8 cellular contexts compared by ENCODE assay signal in the genomic region with DNA sequence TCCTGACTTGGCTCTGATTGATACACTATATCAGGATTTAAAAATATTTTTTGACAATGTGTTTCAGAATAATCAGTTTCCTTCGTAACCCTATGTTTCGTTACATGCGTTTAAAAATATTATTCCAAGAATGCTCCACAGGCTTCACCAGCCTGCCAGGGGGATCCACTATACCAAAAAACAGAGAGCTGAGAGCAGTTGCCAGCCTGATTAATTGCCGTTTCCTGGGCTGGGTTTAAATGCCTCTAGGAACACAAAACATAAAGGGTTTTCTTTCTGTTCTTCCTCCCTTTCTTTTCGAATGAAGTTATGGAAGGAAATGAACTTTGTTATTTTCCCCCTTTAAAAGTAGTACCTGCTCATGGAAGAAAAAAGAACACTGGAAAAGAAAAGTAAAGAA. TPM values are rescaled to one million over a fixed set of nuclear protein-coding genes. Genes with fewer than 3 reads are reported as not detected.
A peak's percentile ranks its signal among the peaks of the same experiment; 100 is the strongest.
DNase-seq lines count a peak whose midpoint lies in the region; ATAC-seq and FAIRE-seq lines count a peak whose summit lies in the region.

No MANE protein-coding gene starts in this region.

- peaks cover 3% of the 10 kb centered on the region for H3K27me3 Mint-ChIP-seq in activated CD8-positive, alpha-beta T cell treated with anti-CD3 and anti-CD28 coated beads, Interleukin-2, amount 10 ng/mL, durations not matched to agents 7 days and 5 days (ENCODE audit: low read depth)
- peaks cover 17 to 23% (median 21%) of the 10 kb centered on the region in 3 donors for H3K27me3 Mint-ChIP-seq in immature natural killer cell (ENCODE audit: low read depth in 3 of 3)

- CTCF ChIA-PET in activated CD8-positive, alpha-beta T cell treated with anti-CD3 and anti-CD28 coated beads, Interleukin-2, amount 10 ng/mL, durations not matched to agents 7 days and 5 days (lab: Charles Lee): interaction anchor here (1.0 to 9.6 kb wide), 7 partner anchors 9 to 94 kb away, joined by 3 to 202 read pairs (median 10); no protein-coding TSS in a partner anchor

- POLR2A ChIA-PET in activated CD8-positive, alpha-beta T cell treated with anti-CD3 and anti-CD28 coated beads, Interleukin-2, amount 10 ng/mL, durations not matched to agents 7 days and 5 days (lab: Charles Lee): interaction anchor here (1.0 to 9.6 kb wide), 4 partner anchors 16 to 27 kb away, joined by 3 to 199 read pairs (median 28); no protein-coding TSS in a partner anchor

- no peaks in the 10 kb centered on the region for H3K36me3 Mint-ChIP-seq in activated CD8-positive, alpha-beta T cell treated with anti-CD3 and anti-CD28 coated beads, Interleukin-2, amount 10 ng/mL, durations not matched to agents 7 days and 5 days (ENCODE audit: low read depth)
- H3K36me3 Mint-ChIP-seq in immature natural killer cell: no peaks in the 10 kb centered on the region
- H3K36me3 Mint-ChIP-seq in stimulated activated effector memory CD8-positive, alpha-beta T cell treated with anti-CD3 and anti-CD28 coated beads, Interleukin-12 subunit alpha, Interleukin-12 subunit beta, amount 100 ng/mL, for 72 hours: peaks cover 15% of the 10 kb centered on the region

- DNase-seq in DMS53 (lab: John Stamatoyannopoulos, UW) (peak; percentile 55), DMS53 treated with DMSO at 0.1 percent for 48 hours (lab: John Stamatoyannopoulos, UW; ENCODE audit: unreplicated experiment) (no peak), immature natural killer cell (no peak), T-helper 9 cell (no peak), urothelium cell line (ENCODE audit: low spot score) (no peak), HPDE6-E6E7 (ENCODE audit: extremely low spot score) (no peak)
- DNase-seq in activated CD8-positive, alpha-beta T cell treated with anti-CD3 and anti-CD28 coated beads, Interleukin-2, amount 10 ng/mL, durations not matched to agents 7 days and 5 days: no peak
- DNase-seq in stimulated activated effector memory CD8-positive, alpha-beta T cell treated with anti-CD3 and anti-CD28 coated beads, Interleukin-12 subunit alpha, Interleukin-12 subunit beta, amount 100 ng/mL, for 72 hours (ENCODE audit: low spot score in 2 of 2): no peak

- FAIRE-seq in urothelium cell line (lab: Jason Lieb, UNC): no peak

- H3K4me1 Mint-ChIP-seq in activated CD8-positive, alpha-beta T cell treated with anti-CD3 and anti-CD28 coated beads, Interleukin-2, amount 10 ng/mL, durations not matched to agents 7 days and 5 days (ENCODE audit: low read depth): peaks cover 48% of the 10 kb centered on the region
- peaks cover 60 to 61% of the 10 kb centered on the region in 2 donors for H3K4me1 Mint-ChIP-seq in immature natural killer cell
- H3K4me1 Mint-ChIP-seq in stimulated activated effector memory CD8-positive, alpha-beta T cell treated with anti-CD3 and anti-CD28 coated beads, Interleukin-12 subunit alpha, Interleukin-12 subunit beta, amount 100 ng/mL, for 72 hours: peaks cover 54% of the 10 kb centered on the region

- H3K27ac Mint-ChIP-seq in activated CD8-positive, alpha-beta T cell treated with anti-CD3 and anti-CD28 coated beads, Interleukin-2, amount 10 ng/mL, durations not matched to agents 7 days and 5 days: peak overlapping the region; percentile 96
- H3K27ac Mint-ChIP-seq in immature natural killer cell: peak overlapping the region; percentile 99 to 100 (median 100)
- H3K27ac Mint-ChIP-seq in stimulated activated effector memory CD8-positive, alpha-beta T cell treated with anti-CD3 and anti-CD28 coated beads, Interleukin-12 subunit alpha, Interleukin-12 subunit beta, amount 100 ng/mL, for 72 hours: peak overlapping the region; percentile 93

- no peaks in the 10 kb centered on the region for H3K9me3 Mint-ChIP-seq in activated CD8-positive, alpha-beta T cell treated with anti-CD3 and anti-CD28 coated beads, Interleukin-2, amount 10 ng/mL, durations not matched to agents 7 days and 5 days (ENCODE audit: insufficient read depth)
- H3K9me3 Mint-ChIP-seq in immature natural killer cell: no peaks in the 10 kb centered on the region
- no peaks in the 10 kb centered on the region for H3K9me3 Mint-ChIP-seq in stimulated activated effector memory CD8-positive, alpha-beta T cell treated with anti-CD3 and anti-CD28 coated beads, Interleukin-12 subunit alpha, Interleukin-12 subunit beta, amount 100 ng/mL, for 72 hours

- no peak for ATAC-seq in activated CD8-positive, alpha-beta T cell treated with anti-CD3 and anti-CD28 coated beads, Interleukin-2, amount 10 ng/mL, durations not matched to agents 7 days and 5 days
- no peak for ATAC-seq in stimulated activated effector memory CD8-positive, alpha-beta T cell treated with anti-CD3 and anti-CD28 coated beads, Interleukin-12 subunit alpha, Interleukin-12 subunit beta, amount 100 ng/mL, for 72 hours

- H3K4me3 Mint-ChIP-seq in activated CD8-positive, alpha-beta T cell treated with anti-CD3 and anti-CD28 coated beads, Interleukin-2, amount 10 ng/mL, durations not matched to agents 7 days and 5 days: peak overlapping the region; percentile 77
- peak overlapping the region; percentile 81 to 96 (median 90) for H3K4me3 Mint-ChIP-seq in immature natural killer cell
- peak overlapping the region; percentile 85 for H3K4me3 Mint-ChIP-seq in stimulated activated effector memory CD8-positive, alpha-beta T cell treated with anti-CD3 and anti-CD28 coated beads, Interleukin-12 subunit alpha, Interleukin-12 subunit beta, amount 100 ng/mL, for 72 hours

RNA-seq across cellular contexts. Expression of gene LRRFIP1, which starts 47.9 kb away (rescaled TPM):
- 100 to 1,000 TPM; 189 to 207 TPM for total RNA-seq in activated CD8-positive, alpha-beta T cell treated with anti-CD3 and anti-CD28 coated beads, Interleukin-2, amount 10 ng/mL, durations not matched to agents 7 days and 5 days
- 100 to 1,000 TPM in 1 of 3 donors, 10 to 100 TPM in 2; 62.5 to 137 (median 80.0) TPM for polyA plus RNA-seq in immature natural killer cell
